In the genomic region with DNA sequence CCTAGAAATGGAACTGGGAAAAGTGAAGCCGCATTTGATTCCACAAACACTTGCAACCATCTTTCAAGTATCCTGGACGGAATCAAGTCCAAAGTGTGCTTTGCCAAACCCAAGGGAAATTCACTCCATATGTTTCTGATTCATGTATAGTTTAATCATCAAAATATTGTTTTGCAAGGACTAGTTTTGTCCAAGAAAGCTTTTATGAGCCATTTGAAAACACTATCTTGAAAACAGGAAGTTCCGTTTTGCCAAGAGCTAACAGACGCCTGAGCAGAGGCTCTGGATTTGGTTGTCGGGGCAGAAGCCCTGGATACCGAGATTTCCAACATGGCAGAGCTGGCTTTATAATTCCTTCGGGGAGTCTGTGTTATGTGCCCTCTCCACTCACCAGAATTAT, we compare ENCODE assay signal across 1 cellular context.
TF ChIP-seq lines count a peak whose summit lies in the region.

No MANE protein-coding gene starts in this region.

TF ChIP-seq in SK-N-SH treated with all-trans-retinoic acid at 6 μM for 48 hours, 23 proteins besides CTCF, POLR2A, EP300 and RAD21 (continued from another document):
- TF ChIP-seq, protein P1, sequence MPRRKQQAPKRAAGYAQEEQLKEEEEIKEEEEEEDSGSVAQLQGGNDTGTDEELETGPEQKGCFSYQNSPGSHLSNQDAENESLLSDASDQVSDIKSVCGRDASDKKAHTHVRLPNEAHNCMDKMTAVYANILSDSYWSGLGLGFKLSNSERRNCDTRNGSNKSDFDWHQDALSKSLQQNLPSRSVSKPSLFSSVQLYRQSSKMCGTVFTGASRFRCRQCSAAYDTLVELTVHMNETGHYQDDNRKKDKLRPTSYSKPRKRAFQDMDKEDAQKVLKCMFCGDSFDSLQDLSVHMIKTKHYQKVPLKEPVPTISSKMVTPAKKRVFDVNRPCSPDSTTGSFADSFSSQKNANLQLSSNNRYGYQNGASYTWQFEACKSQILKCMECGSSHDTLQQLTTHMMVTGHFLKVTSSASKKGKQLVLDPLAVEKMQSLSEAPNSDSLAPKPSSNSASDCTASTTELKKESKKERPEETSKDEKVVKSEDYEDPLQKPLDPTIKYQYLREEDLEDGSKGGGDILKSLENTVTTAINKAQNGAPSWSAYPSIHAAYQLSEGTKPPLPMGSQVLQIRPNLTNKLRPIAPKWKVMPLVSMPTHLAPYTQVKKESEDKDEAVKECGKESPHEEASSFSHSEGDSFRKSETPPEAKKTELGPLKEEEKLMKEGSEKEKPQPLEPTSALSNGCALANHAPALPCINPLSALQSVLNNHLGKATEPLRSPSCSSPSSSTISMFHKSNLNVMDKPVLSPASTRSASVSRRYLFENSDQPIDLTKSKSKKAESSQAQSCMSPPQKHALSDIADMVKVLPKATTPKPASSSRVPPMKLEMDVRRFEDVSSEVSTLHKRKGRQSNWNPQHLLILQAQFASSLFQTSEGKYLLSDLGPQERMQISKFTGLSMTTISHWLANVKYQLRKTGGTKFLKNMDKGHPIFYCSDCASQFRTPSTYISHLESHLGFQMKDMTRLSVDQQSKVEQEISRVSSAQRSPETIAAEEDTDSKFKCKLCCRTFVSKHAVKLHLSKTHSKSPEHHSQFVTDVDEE (CRISPR knock-in tag; IDR thresholded peaks at IDR 0.05): no peak
- TF ChIP-seq ZNF565 (CRISPR knock-in tag; conservative IDR thresholded peaks at IDR 0.05; ENCODE audit: low read depth): no peak
- TF ChIP-seq, protein P2, sequence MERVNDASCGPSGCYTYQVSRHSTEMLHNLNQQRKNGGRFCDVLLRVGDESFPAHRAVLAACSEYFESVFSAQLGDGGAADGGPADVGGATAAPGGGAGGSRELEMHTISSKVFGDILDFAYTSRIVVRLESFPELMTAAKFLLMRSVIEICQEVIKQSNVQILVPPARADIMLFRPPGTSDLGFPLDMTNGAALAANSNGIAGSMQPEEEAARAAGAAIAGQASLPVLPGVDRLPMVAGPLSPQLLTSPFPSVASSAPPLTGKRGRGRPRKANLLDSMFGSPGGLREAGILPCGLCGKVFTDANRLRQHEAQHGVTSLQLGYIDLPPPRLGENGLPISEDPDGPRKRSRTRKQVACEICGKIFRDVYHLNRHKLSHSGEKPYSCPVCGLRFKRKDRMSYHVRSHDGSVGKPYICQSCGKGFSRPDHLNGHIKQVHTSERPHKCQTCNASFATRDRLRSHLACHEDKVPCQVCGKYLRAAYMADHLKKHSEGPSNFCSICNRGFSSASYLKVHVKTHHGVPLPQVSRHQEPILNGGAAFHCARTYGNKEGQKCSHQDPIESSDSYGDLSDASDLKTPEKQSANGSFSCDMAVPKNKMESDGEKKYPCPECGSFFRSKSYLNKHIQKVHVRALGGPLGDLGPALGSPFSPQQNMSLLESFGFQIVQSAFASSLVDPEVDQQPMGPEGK (CRISPR knock-in tag; IDR thresholded peaks at IDR 0.05; ENCODE audit: borderline replicate concordance): no peak
- TF ChIP-seq ESRRG (CRISPR knock-in tag; IDR thresholded peaks at IDR 0.05): no peak
- TF ChIP-seq, protein P3, sequence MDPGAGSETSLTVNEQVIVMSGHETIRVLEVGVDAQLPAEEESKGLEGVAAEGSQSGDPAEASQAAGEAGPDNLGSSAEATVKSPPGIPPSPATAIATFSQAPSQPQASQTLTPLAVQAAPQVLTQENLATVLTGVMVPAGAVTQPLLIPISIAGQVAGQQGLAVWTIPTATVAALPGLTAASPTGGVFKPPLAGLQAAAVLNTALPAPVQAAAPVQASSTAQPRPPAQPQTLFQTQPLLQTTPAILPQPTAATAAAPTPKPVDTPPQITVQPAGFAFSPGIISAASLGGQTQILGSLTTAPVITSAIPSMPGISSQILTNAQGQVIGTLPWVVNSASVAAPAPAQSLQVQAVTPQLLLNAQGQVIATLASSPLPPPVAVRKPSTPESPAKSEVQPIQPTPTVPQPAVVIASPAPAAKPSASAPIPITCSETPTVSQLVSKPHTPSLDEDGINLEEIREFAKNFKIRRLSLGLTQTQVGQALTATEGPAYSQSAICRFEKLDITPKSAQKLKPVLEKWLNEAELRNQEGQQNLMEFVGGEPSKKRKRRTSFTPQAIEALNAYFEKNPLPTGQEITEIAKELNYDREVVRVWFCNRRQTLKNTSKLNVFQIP (CRISPR knock-in tag; IDR thresholded peaks at IDR 0.05; ENCODE audit: borderline replicate concordance, low read depth): no peak
- no peak for TF ChIP-seq PPARA (CRISPR knock-in tag; IDR thresholded peaks at IDR 0.05; ENCODE audit: borderline replicate concordance)
- TF ChIP-seq, protein P4, sequence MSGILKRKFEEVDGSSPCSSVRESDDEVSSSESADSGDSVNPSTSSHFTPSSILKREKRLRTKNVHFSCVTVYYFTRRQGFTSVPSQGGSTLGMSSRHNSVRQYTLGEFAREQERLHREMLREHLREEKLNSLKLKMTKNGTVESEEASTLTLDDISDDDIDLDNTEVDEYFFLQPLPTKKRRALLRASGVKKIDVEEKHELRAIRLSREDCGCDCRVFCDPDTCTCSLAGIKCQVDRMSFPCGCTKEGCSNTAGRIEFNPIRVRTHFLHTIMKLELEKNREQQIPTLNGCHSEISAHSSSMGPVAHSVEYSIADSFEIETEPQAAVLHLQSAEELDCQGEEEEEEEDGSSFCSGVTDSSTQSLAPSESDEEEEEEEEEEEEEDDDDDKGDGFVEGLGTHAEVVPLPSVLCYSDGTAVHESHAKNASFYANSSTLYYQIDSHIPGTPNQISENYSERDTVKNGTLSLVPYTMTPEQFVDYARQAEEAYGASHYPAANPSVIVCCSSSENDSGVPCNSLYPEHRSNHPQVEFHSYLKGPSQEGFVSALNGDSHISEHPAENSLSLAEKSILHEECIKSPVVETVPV (CRISPR knock-in tag; IDR thresholded peaks at IDR 0.05): no peak
- TF ChIP-seq OSR1 (CRISPR knock-in tag; IDR thresholded peaks at IDR 0.05): no peak
- no peak for TF ChIP-seq ARNTL (CRISPR knock-in tag; IDR thresholded peaks at IDR 0.05; ENCODE audit: borderline replicate concordance, low read depth)
- TF ChIP-seq ZNF70 (CRISPR knock-in tag; IDR thresholded peaks at IDR 0.05): no peak
- TF ChIP-seq GLIS3 (CRISPR knock-in tag; IDR thresholded peaks at IDR 0.05): no peak
